8 cellular contexts compared by ENCODE assay signal in the genomic region with DNA sequence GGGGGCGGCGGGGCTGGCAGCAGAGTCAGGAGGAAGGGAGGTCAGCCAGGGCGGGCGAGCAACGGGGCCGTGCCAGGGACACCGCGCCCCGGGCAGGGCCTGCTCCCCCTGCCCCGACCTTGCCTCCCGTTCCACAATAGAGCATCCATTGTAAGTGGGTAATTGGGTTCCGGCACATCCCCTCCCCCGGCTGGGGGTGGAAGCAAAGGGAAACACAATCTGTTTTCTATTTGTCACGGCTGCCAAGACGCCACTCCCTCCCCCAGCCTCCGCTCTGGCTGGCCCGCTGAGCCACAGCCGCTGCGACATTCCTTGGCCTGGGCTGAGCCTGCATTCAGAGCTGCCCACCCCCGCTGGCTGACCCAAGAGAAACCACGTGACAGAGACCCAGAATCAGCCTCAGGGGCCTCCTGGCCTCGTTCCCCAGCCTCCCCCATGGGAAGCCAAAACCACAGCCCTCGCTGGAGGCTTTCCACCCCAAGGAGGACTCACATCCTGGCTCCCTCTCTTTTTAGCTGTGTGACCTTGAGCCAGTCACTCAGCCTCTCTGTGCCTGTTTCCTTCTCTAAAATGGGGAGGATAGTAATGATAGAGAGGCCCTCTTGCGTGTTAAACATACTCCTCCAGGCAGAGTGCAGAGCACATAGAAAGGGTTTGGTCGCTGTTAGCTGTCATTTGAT.
DNase-seq lines count a peak whose midpoint lies in the region; ATAC-seq and TF ChIP-seq lines count a peak whose summit lies in the region.

No MANE protein-coding gene starts in this region.

- peaks cover 80% of the 10 kb centered on the region for H3K27me3 Mint-ChIP-seq in activated naive CD4-positive, alpha-beta T cell treated with anti-CD3 and anti-CD28 coated beads, Interleukin-2, amount 10 ng/mL, durations not matched to agents 7 days and 5 days
- peaks cover 40% of the 10 kb centered on the region for H3K27me3 Mint-ChIP-seq in neural progenitor cell (ENCODE audit: insufficient read depth, low read depth)

- ATAC-seq in GM21390 (IDR thresholded peaks at IDR 0.05; ENCODE audit: unreplicated experiment), result peak; percentile 54
- ATAC-seq in gastroesophageal sphincter, result peak; percentile 92
- ATAC-seq in HG02870 (IDR thresholded peaks at IDR 0.05; ENCODE audit: unreplicated experiment), result no peak
- ATAC-seq in HG02884 (IDR thresholded peaks at IDR 0.05; ENCODE audit: unreplicated experiment), result no peak

- H3K27ac Mint-ChIP-seq in activated naive CD4-positive, alpha-beta T cell treated with anti-CD3 and anti-CD28 coated beads, Interleukin-2, amount 10 ng/mL, durations not matched to agents 7 days and 5 days, result no peak overlapping the region
- peak overlapping the region; percentile 24 for H3K27ac Mint-ChIP-seq in neural progenitor cell

- no peaks in the 10 kb centered on the region for H3K9me3 Mint-ChIP-seq in activated naive CD4-positive, alpha-beta T cell treated with anti-CD3 and anti-CD28 coated beads, Interleukin-2, amount 10 ng/mL, durations not matched to agents 7 days and 5 days
- H3K9me3 Mint-ChIP-seq in neural progenitor cell, result peaks cover 4% of the 10 kb centered on the region

- peaks cover 37% of the 10 kb centered on the region for H3F3A ChIP-seq in neural progenitor cell (ENCODE audit: low read depth)

- no peak overlapping the region for H2AFZ ChIP-seq in neural progenitor cell (replicated peaks)

- H3K4me2 ChIP-seq in neural progenitor cell, result peak overlapping the region; percentile 45

- H3K27ac ChIP-seq in gastroesophageal sphincter, result peak overlapping the region; percentile 84 to 94 (median 92)
- no peak overlapping the region for H3K27ac ChIP-seq in neural progenitor cell

- H3K36me3 ChIP-seq in gastroesophageal sphincter (no peaks in the 10 kb centered on the region), neural progenitor cell (no peaks in the 10 kb centered on the region)

- no peaks in the 10 kb centered on the region for H3K79me2 ChIP-seq in neural progenitor cell (ENCODE audit: low read depth)

- in situ Hi-C loops in ACHN (cut with HindIII; ENCODE audit: low pct_ligation_motif_present, low pct_unique_long_range_greater_than_20kb, low sequenced_read_pairs), result no loop called here

- peak in 1 of 4 experiments; percentile 11 for TF ChIP-seq CTCF in gastroesophageal sphincter (IDR thresholded peaks at IDR 0.05)
- TF ChIP-seq CTCF in neural progenitor cell (IDR thresholded peaks at IDR 0.05), result no peak

- H3K9ac ChIP-seq in neural progenitor cell, result no peak overlapping the region

- DNase-seq in ACHN, result peak; percentile 93
- peak; percentile 77 for DNase-seq in NCI-H2227 treated with DMSO at 0.1 percent for 48 hours (lab: John Stamatoyannopoulos, UW)
- DNase-seq in activated naive CD4-positive, alpha-beta T cell treated with anti-CD3 and anti-CD28 coated beads, Interleukin-2, amount 10 ng/mL, durations not matched to agents 7 days and 5 days, result peak; percentile 30
- peak; percentile 94 for DNase-seq in neural progenitor cell (ENCODE audit: low spot score)

- H3K27me3 ChIP-seq in gastroesophageal sphincter (no peaks in the 10 kb centered on the region), neural progenitor cell (no peaks in the 10 kb centered on the region)

- H3K4me1 Mint-ChIP-seq in activated naive CD4-positive, alpha-beta T cell treated with anti-CD3 and anti-CD28 coated beads, Interleukin-2, amount 10 ng/mL, durations not matched to agents 7 days and 5 days, result peaks cover 13% of the 10 kb centered on the region
- peaks cover 79% of the 10 kb centered on the region for H3K4me1 Mint-ChIP-seq in neural progenitor cell

- H4K20me1 ChIP-seq in neural progenitor cell (ENCODE audit: low read depth), result no peaks in the 10 kb centered on the region

- peaks cover 3 to 96% (median 22%) of the 10 kb centered on the region in 3 donors for H3K4me1 ChIP-seq in gastroesophageal sphincter
- H3K4me1 ChIP-seq in neural progenitor cell, result no peaks in the 10 kb centered on the region

- peak overlapping the region in 1 of 2 donors; percentile 15 for H3K4me3 ChIP-seq in gastroesophageal sphincter
- no peak overlapping the region for H3K4me3 ChIP-seq in neural progenitor cell

- peak; percentile 39 for TF ChIP-seq EP300 in gastroesophageal sphincter (IDR thresholded peaks at IDR 0.05)

- CTCF ChIA-PET in activated naive CD4-positive, alpha-beta T cell treated with anti-CD3 and anti-CD28 coated beads, Interleukin-2, amount 10 ng/mL, durations not matched to agents 7 days and 5 days (lab: Charles Lee), result no interaction called here

- no peak overlapping the region for H3K4me3 Mint-ChIP-seq in activated naive CD4-positive, alpha-beta T cell treated with anti-CD3 and anti-CD28 coated beads, Interleukin-2, amount 10 ng/mL, durations not matched to agents 7 days and 5 days
- peak overlapping the region; percentile 64 for H3K4me3 Mint-ChIP-seq in neural progenitor cell

- no peak for TF ChIP-seq POLR2A in gastroesophageal sphincter (IDR thresholded peaks at IDR 0.05)

- 9 to 11% methylated on average over 9 to 11 of the region's 25 CpGs for WGBS in gastroesophageal sphincter (ENCODE audit: low coverage in 1 of 2), 2 donors

- no peaks in the 10 kb centered on the region for H3K36me3 Mint-ChIP-seq in activated naive CD4-positive, alpha-beta T cell treated with anti-CD3 and anti-CD28 coated beads, Interleukin-2, amount 10 ng/mL, durations not matched to agents 7 days and 5 days
- no peaks in the 10 kb centered on the region for H3K36me3 Mint-ChIP-seq in neural progenitor cell

- H3K9me3 ChIP-seq in gastroesophageal sphincter, result no peaks in the 10 kb centered on the region
- H3K9me3 ChIP-seq in neural progenitor cell (ENCODE audit: low read depth), result no peaks in the 10 kb centered on the region

Comparison
In these comparisons a context has a peak if more than half of its experiments do, and no peak if none do; other contexts are left out.
1. DNase-seq: peak in every context shown above with its lines; median percentile 94 in neural progenitor cell; 93 in ACHN; 77 in NCI-H2227 treated with DMSO at 0.1 percent for 48 hours; 30 in activated naive CD4-positive, alpha-beta T cell treated with anti-CD3 and anti-CD28 coated beads, Interleukin-2, amount 10 ng/mL, durations not matched to agents 7 days and 5 days.
2. ATAC-seq: peak in GM21390 (single experiment) and gastroesophageal sphincter (single experiment); none in HG02870 (single experiment) and HG02884 (single experiment).